In genomic region chr15:67077641-67078215, GRCh38 we compare ENCODE assay signal across 13 cellular contexts. TPM values are rescaled to one million over a fixed set of nuclear protein-coding genes. Genes with fewer than 3 reads are reported as not detected.
DNase-seq lines count a peak whose midpoint lies in the region; ATAC-seq and TF ChIP-seq lines count a peak whose summit lies in the region.
"Had no signal": no experiment of that assay in that cellular context is flagged by ENCODE, and none has a peak within 500 bp of the region (broad histone marks: within the 10 kb centered on the region; RNA-seq: fewer than 3 reads in every experiment).

No MANE protein-coding gene starts in this region.

- peaks cover 3% of the 10 kb centered on the region for H3K36me3 ChIP-seq in CD4-positive, alpha-beta memory T cell (ENCODE audit: insufficient read depth, low read length)
- H3K36me3 ChIP-seq in MM.1S (replicated peaks; ENCODE audit: insufficient read depth, low read length), result no peaks in the 10 kb centered on the region

- intact Hi-C loops in CD4-positive, alpha-beta memory T cell (cut with micrococcal nuclease), result no loop called here

- H3K27me3 ChIP-seq in CD4-positive, alpha-beta memory T cell (ENCODE audit: insufficient read depth, low read length), result no peaks in the 10 kb centered on the region
- no peaks in the 10 kb centered on the region for H3K27me3 ChIP-seq in MM.1S (replicated peaks; ENCODE audit: insufficient read depth, low read length)

- no peaks in the 10 kb centered on the region for H3K9me2 ChIP-seq in MM.1S (replicated peaks; ENCODE audit: insufficient read depth, low read length)

- POLR2A ChIA-PET in CD4-positive, alpha-beta memory T cell (lab: Charles Lee; ENCODE audit: partially characterized antibody), result interaction anchor here (2.9 to 11.7 kb wide), 4 partner anchors 8 to 42 kb away, joined by 16 to 302 read pairs (median 151); partner anchors contain the start of gene SMAD3
- POLR2A ChIA-PET in naive thymus-derived CD8-positive, alpha-beta T cell (lab: Charles Lee), result no interaction called here

- H3K79me2 ChIP-seq in MM.1S (ENCODE audit: low read length), result peaks cover 54% of the 10 kb centered on the region

- H2AFZ ChIP-seq in MM.1S (ENCODE audit: low read length), result no peak overlapping the region

- H4K20me1 ChIP-seq in MM.1S (ENCODE audit: insufficient read depth, low read length), result no peaks in the 10 kb centered on the region

- H3K27ac ChIP-seq in CD4-positive, alpha-beta memory T cell (ENCODE audit: low read depth, low read length), result peak overlapping the region; percentile 27
- peak overlapping the region; percentile 2; the same call in 1 of the 2 replicates for H3K27ac ChIP-seq in MM.1S (ENCODE audit: low read length)
- H3K27ac ChIP-seq in substantia nigra (ENCODE audit: low read depth, low read length, poor library complexity, severe bottlenecking), result no peak overlapping the region
- H3K27ac ChIP-seq: VCaP had no signal

- H3K36me3 Mint-ChIP-seq in CD4-positive, alpha-beta memory T cell, result peaks cover 16 to 38% of the 10 kb centered on the region in 2 donors
- H3K36me3 Mint-ChIP-seq in brain, result peaks cover 20% of the 10 kb centered on the region
- H3K36me3 Mint-ChIP-seq in naive thymus-derived CD8-positive, alpha-beta T cell, result peaks cover 0 to 2% (median 0%) of the 10 kb centered on the region in 3 donors

- no peak for ATAC-seq in naive thymus-derived CD8-positive, alpha-beta T cell
- ATAC-seq in HG02981 (IDR thresholded peaks at IDR 0.05; ENCODE audit: unreplicated experiment), result no peak
- no peak for ATAC-seq in GM18909 (IDR thresholded peaks at IDR 0.05; ENCODE audit: poor library complexity, unreplicated experiment)

- CTCF ChIA-PET in CD4-positive, alpha-beta memory T cell (lab: Charles Lee; ENCODE audit: partially characterized antibody), result interaction anchor here (5.9 kb wide), 1 partner anchor 24 kb away, joined by 38 read pairs; no protein-coding TSS in a partner anchor

- no peak overlapping the region for H3K9ac ChIP-seq in MM.1S (ENCODE audit: low read length)

- H3K27me3 Mint-ChIP-seq in CD4-positive, alpha-beta memory T cell, result no peaks in the 10 kb centered on the region
- H3K27me3 Mint-ChIP-seq in brain, result peaks cover 4% of the 10 kb centered on the region
- H3K27me3 Mint-ChIP-seq in naive thymus-derived CD8-positive, alpha-beta T cell, result no peaks in the 10 kb centered on the region

- no peak for DNase-seq in CD4-positive, alpha-beta memory T cell
- DNase-seq in MM.1S (no peak), NCI-H524 (lab: John Stamatoyannopoulos, UW) (no peak), substantia nigra (lab: John Stamatoyannopoulos, UW) (no peak)
- DNase-seq in naive thymus-derived CD8-positive, alpha-beta T cell, result no peak
- DNase-seq: DMS153, head of caudate nucleus, NCI-H446 treated with DMSO at 0.1 percent for 48 hours, nucleus accumbens had no signal

- H3K4me2 ChIP-seq in MM.1S (ENCODE audit: low read depth, low read length), result peak overlapping the region; percentile 32; the same call in 1 of the 2 replicates

- peak overlapping the region; percentile 50 to 89 (median 68) for H3K27ac Mint-ChIP-seq in CD4-positive, alpha-beta memory T cell
- H3K27ac Mint-ChIP-seq in brain, result peak overlapping the region in 3 of 5 experiments; percentile 8 to 81 (median 73)
- peak overlapping the region in 6 of 10 donors; percentile 11 to 66 (median 16) for H3K27ac Mint-ChIP-seq in naive thymus-derived CD8-positive, alpha-beta T cell

- H3K9me3 Mint-ChIP-seq in CD4-positive, alpha-beta memory T cell, result peaks cover 0 to 3% (median 0%) of the 10 kb centered on the region in 8 donors
- H3K9me3 Mint-ChIP-seq in brain, result no peaks in the 10 kb centered on the region
- no peaks in the 10 kb centered on the region for H3K9me3 Mint-ChIP-seq in naive thymus-derived CD8-positive, alpha-beta T cell

- peaks cover 99% of the 10 kb centered on the region for H3K4me1 ChIP-seq in CD4-positive, alpha-beta memory T cell (ENCODE audit: insufficient read depth, low read length)
- peaks cover 75% of the 10 kb centered on the region for H3K4me1 ChIP-seq in MM.1S (ENCODE audit: low read length)

- no peaks in the 10 kb centered on the region for H3K9me3 ChIP-seq in CD4-positive, alpha-beta memory T cell (ENCODE audit: control insufficient read depth in 1 of 2, low read length in 2 of 2)
- no peaks in the 10 kb centered on the region for H3K9me3 ChIP-seq in MM.1S (replicated peaks; ENCODE audit: insufficient read depth, low read length)

- no peak for TF ChIP-seq CTCF in MM.1S (IDR thresholded peaks at IDR 0.05; ENCODE audit: low read length)
- no peak for TF ChIP-seq CTCF in brain (conservative IDR thresholded peaks at IDR 0.05)

- peaks cover 35% of the 10 kb centered on the region; the same call in 1 of the 2 replicates for H3F3A ChIP-seq in MM.1S (ENCODE audit: insufficient read depth, low read length)

- peaks cover 74 to 98% (median 88%) of the 10 kb centered on the region in 4 donors for H3K4me1 Mint-ChIP-seq in CD4-positive, alpha-beta memory T cell
- H3K4me1 Mint-ChIP-seq in brain, result peaks cover 74% of the 10 kb centered on the region
- H3K4me1 Mint-ChIP-seq in naive thymus-derived CD8-positive, alpha-beta T cell, result peaks cover 23 to 97% (median 58%) of the 10 kb centered on the region in 4 donors

- no peak overlapping the region for H3K4me3 ChIP-seq in CD4-positive, alpha-beta memory T cell (ENCODE audit: low read length in 2 of 2)
- no peak overlapping the region for H3K4me3 ChIP-seq in MM.1S (ENCODE audit: low read length)

- H3K4me3 Mint-ChIP-seq in CD4-positive, alpha-beta memory T cell, result peak overlapping the region; percentile 49 to 73 (median 60)
- peak overlapping the region in 1 of 5 experiments; percentile 19 for H3K4me3 Mint-ChIP-seq in brain
- peak overlapping the region in 1 of 10 donors; percentile 50 for H3K4me3 Mint-ChIP-seq in naive thymus-derived CD8-positive, alpha-beta T cell

RNA-seq across cellular contexts. Expression of gene SMAD3, which starts 12.3 kb away (rescaled TPM):
- total RNA-seq in CD4-positive, alpha-beta memory T cell, result 100 to 1,000 TPM; 189 to 197 TPM
- polyA plus RNA-seq in CD4-positive, alpha-beta memory T cell, result 10 to 100 TPM; 14.6 to 31.9 TPM
- 7.8 TPM for polyA plus RNA-seq in brain (ENCODE audit: insufficient read depth, low read depth, low replicate concordance)
- total RNA-seq in naive thymus-derived CD8-positive, alpha-beta T cell, result 10 to 100 TPM; 53.1 to 55.4 TPM
- polyA plus RNA-seq in naive thymus-derived CD8-positive, alpha-beta T cell, result 1 to 10 TPM in 2 of 3 donors, under 1 TPM in 1; 0.57 to 4.2 (median 1.7) TPM

Comparison
In these comparisons a context has a peak if more than half of its experiments do, and no peak if none do; other contexts are left out.
1. H3K27ac Mint-ChIP-seq: peak in every context shown above with its lines; median percentile 73 in brain; 68 in CD4-positive, alpha-beta memory T cell; 16 in naive thymus-derived CD8-positive, alpha-beta T cell.